1 cellular context compared by ENCODE assay signal in the genomic region with DNA sequence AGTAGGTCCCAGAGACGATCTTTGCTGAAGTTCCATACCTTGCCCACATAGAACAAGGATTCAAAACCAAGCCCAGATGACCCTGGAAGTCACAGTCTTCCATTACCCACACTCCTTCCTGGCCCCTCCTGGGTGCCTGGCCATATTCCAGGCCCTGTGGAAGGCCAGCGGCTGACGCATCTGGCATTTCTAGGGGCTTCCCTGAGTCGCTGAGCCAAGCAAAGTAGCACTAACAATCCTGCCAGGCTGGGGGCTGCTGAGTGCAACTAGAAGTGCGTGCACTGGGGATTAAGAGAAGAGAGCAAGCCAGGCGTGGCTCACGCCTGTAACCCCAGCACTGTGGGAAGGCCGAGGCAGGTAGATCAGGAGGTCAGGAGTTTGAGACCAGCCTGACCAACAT.
TF ChIP-seq lines count a peak whose summit lies in the region.

No MANE protein-coding gene starts in this region.

TF ChIP-seq in SK-N-SH treated with all-trans-retinoic acid at 6 μM for 48 hours, 23 proteins besides CTCF, POLR2A, EP300 and RAD21 (continued from another document):
- TF ChIP-seq SNAI2 (CRISPR knock-in tag; IDR thresholded peaks at IDR 0.05) (no peak), ARNTL (CRISPR knock-in tag; IDR thresholded peaks at IDR 0.05; ENCODE audit: borderline replicate concordance, low read depth) (no peak), ZNF565 (CRISPR knock-in tag; conservative IDR thresholded peaks at IDR 0.05; ENCODE audit: low read depth) (no peak), RARB (CRISPR knock-in tag; IDR thresholded peaks at IDR 0.05) (no peak), OSR1 (CRISPR knock-in tag; IDR thresholded peaks at IDR 0.05) (no peak), ZNF70 (CRISPR knock-in tag; IDR thresholded peaks at IDR 0.05) (no peak), CREB5 (CRISPR knock-in tag; IDR thresholded peaks at IDR 0.05; ENCODE audit: low read depth) (no peak), TCF4 (CRISPR knock-in tag; IDR thresholded peaks at IDR 0.05; ENCODE audit: borderline replicate concordance) (no peak)
